8 cellular contexts compared by ENCODE assay signal in the genomic region with DNA sequence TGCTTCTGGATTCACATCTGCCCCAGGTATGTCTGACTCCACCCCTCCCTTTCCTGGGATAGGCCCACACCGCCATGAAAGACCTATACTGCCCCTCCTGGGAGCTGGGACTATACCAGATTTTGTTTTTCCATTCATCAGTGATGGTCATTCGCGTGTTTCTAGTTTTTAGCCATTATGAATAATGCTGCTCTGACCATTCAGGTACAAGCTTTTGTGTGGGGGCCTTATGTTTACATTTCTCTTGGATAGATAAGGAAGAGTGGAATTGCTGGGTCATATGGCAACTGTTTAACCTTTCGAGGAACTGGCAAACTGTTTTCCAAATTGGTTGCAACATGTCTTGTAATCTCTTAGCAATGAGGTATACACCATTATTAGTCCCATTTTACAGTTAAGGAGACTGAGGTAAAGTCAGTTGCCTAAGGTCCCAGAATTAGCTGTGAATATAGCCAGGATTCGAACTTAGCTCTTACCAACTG. TPM values are rescaled to one million over a fixed set of nuclear protein-coding genes. Genes with fewer than 3 reads are reported as not detected.
DNase-seq lines count a peak whose midpoint lies in the region; ATAC-seq, FAIRE-seq and TF ChIP-seq lines count a peak whose summit lies in the region.

No MANE protein-coding gene starts in this region.

- no peak for ATAC-seq in sciatic nerve

- intact Hi-C loops in OCI-LY7 (cut with micrococcal nuclease; ENCODE audit: unreplicated experiment) (loop anchor here (1.0 to 2.0 kb wide), 3 partner anchors 23 to 59 kb away; a partner anchor contains a TSS), vagina (cut with DNase I) (no loop called here), sciatic nerve (cut with DNase I) (no loop called here)

- no peaks in the 10 kb centered on the region for H3K79me2 ChIP-seq in OCI-LY7 (ENCODE audit: insufficient read depth, low read depth, low read length)

- H3K27me3 ChIP-seq in vagina: no peaks in the 10 kb centered on the region

- H3K4me1 ChIP-seq in OCI-LY7 (ENCODE audit: insufficient read depth, low read length, poor library complexity, severe bottlenecking): peaks cover 33% of the 10 kb centered on the region
- peaks cover 41% of the 10 kb centered on the region for H3K4me1 ChIP-seq in vagina

- BruUV-seq in OCI-LY7 (replicated peaks; lab: Mats Ljungman, UMichigan): no TSS peak

- H3K9me3 Mint-ChIP-seq in endothelial cell (ENCODE audit: unreplicated experiment) (no peaks in the 10 kb centered on the region), osteocyte (ENCODE audit: unreplicated experiment) (no peaks in the 10 kb centered on the region)

- FAIRE-seq in GM18507 (lab: Jason Lieb, UNC): peak; percentile 61

- no peak overlapping the region for H2AFZ ChIP-seq in OCI-LY7 (ENCODE audit: low read length)

- POLR2A ChIA-PET in OCI-LY7 (lab: Charles Lee): interaction anchor here (0.6 to 2.7 kb wide), 6 partner anchors 18 to 144 kb away, joined by 3 to 22 read pairs (median 4); a partner anchor contains a TSS

- H3K4me2 ChIP-seq in OCI-LY7 (ENCODE audit: low read length): peak overlapping the region; percentile 79

- H3K36me3 Mint-ChIP-seq in endothelial cell (ENCODE audit: low read depth, unreplicated experiment): peaks cover 16% of the 10 kb centered on the region
- peaks cover 7% of the 10 kb centered on the region for H3K36me3 Mint-ChIP-seq in osteocyte (ENCODE audit: unreplicated experiment)

- no peak for TF ChIP-seq POLR2A in vagina (IDR thresholded peaks at IDR 0.05)

- H3K9me3 ChIP-seq in OCI-LY7 (ENCODE audit: low read length) (no peaks in the 10 kb centered on the region), vagina (no peaks in the 10 kb centered on the region)

- H3K4me3 ChIP-seq in OCI-LY7 (ENCODE audit: low read depth, low read length, poor library complexity, severe bottlenecking) (peak overlapping the region; percentile 71), vagina (no peak overlapping the region)

- H3K27me3 Mint-ChIP-seq in endothelial cell (ENCODE audit: unreplicated experiment): peaks cover 7% of the 10 kb centered on the region
- no peaks in the 10 kb centered on the region for H3K27me3 Mint-ChIP-seq in osteocyte (ENCODE audit: unreplicated experiment)

- TF ChIP-seq CTCF in OCI-LY7 (conservative IDR thresholded peaks at IDR 0.05; ENCODE audit: low read length) (peak; percentile 61), endothelial cell (IDR thresholded peaks at IDR 0.05; ENCODE audit: unreplicated experiment) (no peak), osteocyte (IDR thresholded peaks at IDR 0.05) (peak; percentile 4), vagina (IDR thresholded peaks at IDR 0.05) (no peak)

- no peaks in the 10 kb centered on the region for H3K9me2 ChIP-seq in OCI-LY7 (ENCODE audit: insufficient read depth, low read length)

- H3K4me1 Mint-ChIP-seq in endothelial cell (ENCODE audit: unreplicated experiment): peaks cover 14% of the 10 kb centered on the region
- H3K4me1 Mint-ChIP-seq in osteocyte (ENCODE audit: unreplicated experiment): peaks cover 26% of the 10 kb centered on the region

- DNase-seq in GM18507 (ENCODE audit: extremely low spot score, insufficient read length, low read depth): no peak
- DNase-seq in OCI-LY7 (ENCODE audit: low spot score): peak; percentile 15
- no peak for DNase-seq in endothelial cell (ENCODE audit: low spot score)
- no peak for DNase-seq in osteocyte (ENCODE audit: extremely low spot score, unreplicated experiment)
- DNase-seq in G401 (ENCODE audit: low spot score): no peak
- DNase-seq in vagina (ENCODE audit: extremely low spot score in 2 of 2): no peak
- no peak for DNase-seq in NCI-H2081 (lab: John Stamatoyannopoulos, UW)
- no peak for DNase-seq in sciatic nerve (ENCODE audit: low spot score)

- CTCF ChIA-PET in OCI-LY7 (lab: Charles Lee; ENCODE audit: unreplicated experiment): no interaction called here

- H3K27ac Mint-ChIP-seq in endothelial cell (ENCODE audit: unreplicated experiment) (no peak overlapping the region), osteocyte (ENCODE audit: unreplicated experiment) (no peak overlapping the region)

- H3K4me3 Mint-ChIP-seq in endothelial cell (ENCODE audit: unreplicated experiment) (peak overlapping the region; percentile 85), osteocyte (ENCODE audit: unreplicated experiment) (no peak overlapping the region)

- in situ Hi-C loops in G401 (cut with HindIII; ENCODE audit: low sequenced_read_pairs): no loop called here

- H3K27ac ChIP-seq in OCI-LY7 (ENCODE audit: low read depth, low read length, poor library complexity, severe bottlenecking) (peak overlapping the region; percentile 33), vagina (no peak overlapping the region)

- H4K20me1 ChIP-seq in OCI-LY7 (ENCODE audit: insufficient read depth, low read length): no peaks in the 10 kb centered on the region

- H3K36me3 ChIP-seq in OCI-LY7 (ENCODE audit: insufficient read depth, low read length): peaks cover 27% of the 10 kb centered on the region
- H3K36me3 ChIP-seq in vagina: peaks cover 0 to 15% of the 10 kb centered on the region in 2 donors

RNA-seq across cellular contexts. Expression of a gene that starts 1.2 kb away (rescaled TPM):
- total RNA-seq in OCI-LY7 (2014; rRNA removed; shearing (Covaris generic)): 15.1 and 15.9 TPM in 2 replicates
- 16.2 and 22.5 TPM in 2 replicates for total RNA-seq in OCI-LY7 (2022)
- 7.9 TPM for total RNA-seq in endothelial cell (ENCODE audit: unreplicated experiment)
- 12.6 and 14.1 TPM in 2 replicates for total RNA-seq in osteocyte
- total RNA-seq in G401 (2014; rRNA removed; shearing (Covaris generic)): 12.8 and 31.0 TPM in 2 replicates
- 51.3 TPM for total RNA-seq in vagina
- total RNA-seq in sciatic nerve: 29.4 TPM

RNA-seq across cellular contexts. Expression of a gene that starts 28.8 kb away (rescaled TPM):
- 44.9 and 71.8 TPM in 2 replicates for total RNA-seq in OCI-LY7 (2014; rRNA removed; shearing (Covaris generic))
- total RNA-seq in OCI-LY7 (2022) (199 and 200 TPM in 2 replicates), endothelial cell (ENCODE audit: unreplicated experiment) (139 TPM), osteocyte (170 and 187 TPM in 2 replicates), vagina (78.3 TPM), sciatic nerve (138 TPM)
- 16.5 and 25.5 TPM in 2 replicates for total RNA-seq in G401 (2014; rRNA removed; shearing (Covaris generic))

RNA-seq across cellular contexts. Expression of a gene that starts 28.9 kb away (rescaled TPM):
- 3.4 and 4.7 TPM in 2 replicates for total RNA-seq in OCI-LY7 (2014; rRNA removed; shearing (Covaris generic))
- 3.1 and 3.3 TPM in 2 replicates for total RNA-seq in OCI-LY7 (2022)
- 3.3 TPM for total RNA-seq in endothelial cell (ENCODE audit: unreplicated experiment)
- total RNA-seq in osteocyte: 2.9 and 3.7 TPM in 2 replicates
- total RNA-seq in G401 (2014; rRNA removed; shearing (Covaris generic)): 1.8 and 2.9 TPM in 2 replicates
- total RNA-seq in vagina: 4.2 TPM
- total RNA-seq in sciatic nerve: 0.71 TPM

RNA-seq across cellular contexts. Expression of a gene that starts 38.6 kb away (rescaled TPM):
- 3.5 and 9.1 TPM in 2 replicates for total RNA-seq in OCI-LY7 (2014; rRNA removed; shearing (Covaris generic))
- total RNA-seq in OCI-LY7 (2022) (4.3 and 4.5 TPM in 2 replicates), endothelial cell (ENCODE audit: unreplicated experiment) (17.2 TPM), osteocyte (11.8 and 12.2 TPM in 2 replicates), vagina (51.8 TPM), sciatic nerve (15.9 TPM)
- total RNA-seq in G401 (2014; rRNA removed; shearing (Covaris generic)): 9.8 and 11.3 TPM in 2 replicates

RNA-seq across cellular contexts. Expression of a gene that starts 59.3 kb away (rescaled TPM):
- total RNA-seq in OCI-LY7 (2014; rRNA removed; shearing (Covaris generic)): 6.9 and 8.0 TPM in 2 replicates
- total RNA-seq in OCI-LY7 (2022): 12.3 and 13.8 TPM in 2 replicates
- 39.1 TPM for total RNA-seq in endothelial cell (ENCODE audit: unreplicated experiment)
- total RNA-seq in osteocyte: 36.1 and 36.6 TPM in 2 replicates
- 20.5 and 23.2 TPM in 2 replicates for total RNA-seq in G401 (2014; rRNA removed; shearing (Covaris generic))
- total RNA-seq in vagina: 17.4 TPM
- 25.5 TPM for total RNA-seq in sciatic nerve

Comparison
In these comparisons a context has a peak if more than half of its experiments do, and no peak if none do; other contexts are left out.
1. CTCF ChIP-seq: peak in OCI-LY7 (single experiment) and osteocyte (single experiment); none in endothelial cell (single experiment) and vagina (0 of 3).